In genomic region chr2:12504443-12504842, GRCh38 we compare ENCODE assay signal across 10 cellular contexts.
DNase-seq lines count a peak whose midpoint lies in the region; ATAC-seq and TF ChIP-seq lines count a peak whose summit lies in the region.
"Had no signal": no experiment of that assay in that cellular context is flagged by ENCODE, and none has a peak within 500 bp of the region (broad histone marks: within the 10 kb centered on the region; RNA-seq: fewer than 3 reads in every experiment).

No MANE protein-coding gene starts in this region.

- H3K4me1 ChIP-seq in upper lobe of right lung: peaks cover 7% of the 10 kb centered on the region

- ATAC-seq in GM21526 (IDR thresholded peaks at IDR 0.05; ENCODE audit: low FRiP score, unreplicated experiment) (peak; percentile 51), upper lobe of right lung (no peak)

- H3K4me3 ChIP-seq in fibroblast of pulmonary artery (replicated peaks; ENCODE audit: low read depth, low read length) (no peak overlapping the region), upper lobe of right lung (no peak overlapping the region)
- H3K4me3 ChIP-seq: cardiac muscle cell had no signal

- TF ChIP-seq CTCF in fibroblast of pulmonary artery (IDR thresholded peaks at IDR 0.05; ENCODE audit: low read length, missing control alignments) (no peak), upper lobe of right lung (IDR thresholded peaks at IDR 0.05) (no peak)

- DNase-seq in GM03348 (ENCODE audit: low spot score): peak; percentile 25
- DNase-seq in fibroblast of pulmonary artery (ENCODE audit: low read depth): peak; percentile 26
- no peak for DNase-seq in NCI-H69 (lab: John Stamatoyannopoulos, UW)
- DNase-seq in NK-92 (lab: John Stamatoyannopoulos, UW; ENCODE audit: unreplicated experiment): no peak
- no peak for DNase-seq in RKO (ENCODE audit: low spot score)
- DNase-seq in upper lobe of right lung: no peak
- DNase-seq: nephron progenitor cell had no signal

- peaks cover 2% of the 10 kb centered on the region for H3K9me3 ChIP-seq in KOPT-K1 (ENCODE audit: insufficient read depth, low read length, poor library complexity, severe bottlenecking)
- H3K9me3 ChIP-seq in upper lobe of right lung: no peaks in the 10 kb centered on the region

- no peaks in the 10 kb centered on the region for H3K27me3 ChIP-seq in upper lobe of right lung
- H3K27me3 ChIP-seq: cardiac muscle cell had no signal

- H3K27ac ChIP-seq in KOPT-K1 (ENCODE audit: low read depth, low read length, poor library complexity, severe bottlenecking) (peak overlapping the region; percentile 88), upper lobe of right lung (no peak overlapping the region)
- H3K27ac ChIP-seq: cardiac muscle cell had no signal

- intact Hi-C loops in upper lobe of right lung (cut with DNase I): no loop called here

- H3K36me3 ChIP-seq in KOPT-K1 (ENCODE audit: insufficient read depth, low read length): no peaks in the 10 kb centered on the region
- no peaks in the 10 kb centered on the region for H3K36me3 ChIP-seq in upper lobe of right lung
- H3K36me3 ChIP-seq: cardiac muscle cell had no signal

Comparison
In these comparisons a context has a peak if more than half of its experiments do, and no peak if none do; other contexts are left out.
1. DNase-seq: peak in GM03348 (single experiment) and fibroblast of pulmonary artery (single experiment); none in NCI-H69 (single experiment), NK-92 (single experiment), RKO (single experiment) and upper lobe of right lung (single experiment).